1 cellular context compared by ENCODE assay signal in genomic region chrX:135985123-135985973, GRCh38.
TF ChIP-seq lines count a peak whose summit lies in the region.

TSS of gene SLC9A6 (plus strand) at chrX:135985435. CDS start at chrX:135985659, 224 bp downstream.

TF ChIP-seq in HepG2, 621 proteins besides CTCF, POLR2A, EP300 and RAD21 (continued from another document and continues in another):
- TF ChIP-seq SKIL (CRISPR knock-in tag; IDR thresholded peaks at IDR 0.05; ENCODE audit: borderline replicate concordance): no peak
- no peak for TF ChIP-seq ZNF329 (CRISPR knock-in tag; IDR thresholded peaks at IDR 0.05; ENCODE audit: low read depth)
- no peak for TF ChIP-seq ZNF597 (CRISPR knock-in tag; IDR thresholded peaks at IDR 0.05)
- TF ChIP-seq ZNF768 (CRISPR knock-in tag; IDR thresholded peaks at IDR 0.05): 0 out of 2 replicates have a peak, but pooled peaks have one; percentile 6
- peak; percentile 62; the same call in 1 of the 2 replicates for TF ChIP-seq GMEB1 (CRISPR knock-in tag; IDR thresholded peaks at IDR 0.05; ENCODE audit: borderline replicate concordance)
- no peak for TF ChIP-seq ZNF430 (CRISPR knock-in tag; IDR thresholded peaks at IDR 0.05)
- TF ChIP-seq SALL2 (CRISPR knock-in tag; IDR thresholded peaks at IDR 0.05): peak; percentile 64; the same call in 1 of the 2 replicates
- TF ChIP-seq TSC22D2 (CRISPR knock-in tag; IDR thresholded peaks at IDR 0.05; ENCODE audit: borderline replicate concordance): no peak
- TF ChIP-seq PLRG1 (conservative IDR thresholded peaks at IDR 0.05): no peak
- no peak for TF ChIP-seq ATF7-NPFF (CRISPR knock-in tag; IDR thresholded peaks at IDR 0.05; ENCODE audit: low read depth)
- TF ChIP-seq ZNF235 (CRISPR knock-in tag; IDR thresholded peaks at IDR 0.05; ENCODE audit: borderline replicate concordance): no peak
- no peak for TF ChIP-seq HINFP (CRISPR knock-in tag; IDR thresholded peaks at IDR 0.05; ENCODE audit: low read depth)
- 0 out of 2 replicates have a peak, but pooled peaks have one; percentile 5 for TF ChIP-seq ARID5B (CRISPR knock-in tag; IDR thresholded peaks at IDR 0.05)
- no peak for TF ChIP-seq NFKB2 (CRISPR knock-in tag; IDR thresholded peaks at IDR 0.05; ENCODE audit: borderline replicate concordance)
- TF ChIP-seq REXO4 (CRISPR knock-in tag; IDR thresholded peaks at IDR 0.05; ENCODE audit: borderline replicate concordance): no peak
- no peak for TF ChIP-seq MLLT10 (CRISPR knock-in tag; IDR thresholded peaks at IDR 0.05)
- peak; percentile 65 for TF ChIP-seq ZNF687 (CRISPR knock-in tag; IDR thresholded peaks at IDR 0.05)
- no peak for TF ChIP-seq ZBTB10 (CRISPR knock-in tag; IDR thresholded peaks at IDR 0.05; ENCODE audit: borderline replicate concordance)
- no peak for TF ChIP-seq CREB3 (CRISPR knock-in tag; IDR thresholded peaks at IDR 0.05)
- TF ChIP-seq JUND (CRISPR knock-in tag; IDR thresholded peaks at IDR 0.05): no peak
- TF ChIP-seq MAF1 (CRISPR knock-in tag; IDR thresholded peaks at IDR 0.05; ENCODE audit: borderline replicate concordance): no peak
- TF ChIP-seq KDM2A (CRISPR knock-in tag; IDR thresholded peaks at IDR 0.05; ENCODE audit: borderline replicate concordance, low read depth): peak; percentile 21; the same call in 1 of the 2 replicates
- no peak for TF ChIP-seq ZNF326 (CRISPR knock-in tag; IDR thresholded peaks at IDR 0.05; ENCODE audit: borderline replicate concordance)
- TF ChIP-seq ZUFSP (CRISPR knock-in tag; IDR thresholded peaks at IDR 0.05; ENCODE audit: borderline replicate concordance): no peak
- TF ChIP-seq ZNF891 (CRISPR knock-in tag; IDR thresholded peaks at IDR 0.05): no peak
- TF ChIP-seq MATR3 (CRISPR knock-in tag; IDR thresholded peaks at IDR 0.05): no peak
- no peak for TF ChIP-seq SP2 (CRISPR knock-in tag; IDR thresholded peaks at IDR 0.05)
- TF ChIP-seq ZNF354B (CRISPR knock-in tag; IDR thresholded peaks at IDR 0.05): no peak
- TF ChIP-seq ZFY (CRISPR knock-in tag; IDR thresholded peaks at IDR 0.05): peak; percentile 53
- TF ChIP-seq SRF (IDR thresholded peaks at IDR 0.05; ENCODE audit: low read depth, low read length): no peak
- no peak for TF ChIP-seq ATRX (CRISPR knock-in tag; IDR thresholded peaks at IDR 0.05; ENCODE audit: borderline replicate concordance)
- TF ChIP-seq ATF5 (CRISPR knock-in tag; IDR thresholded peaks at IDR 0.05; ENCODE audit: low read depth): no peak
- no peak for TF ChIP-seq ZFAT (CRISPR knock-in tag; conservative IDR thresholded peaks at IDR 0.05)
